8 cellular contexts compared by ENCODE assay signal in the genomic region with DNA sequence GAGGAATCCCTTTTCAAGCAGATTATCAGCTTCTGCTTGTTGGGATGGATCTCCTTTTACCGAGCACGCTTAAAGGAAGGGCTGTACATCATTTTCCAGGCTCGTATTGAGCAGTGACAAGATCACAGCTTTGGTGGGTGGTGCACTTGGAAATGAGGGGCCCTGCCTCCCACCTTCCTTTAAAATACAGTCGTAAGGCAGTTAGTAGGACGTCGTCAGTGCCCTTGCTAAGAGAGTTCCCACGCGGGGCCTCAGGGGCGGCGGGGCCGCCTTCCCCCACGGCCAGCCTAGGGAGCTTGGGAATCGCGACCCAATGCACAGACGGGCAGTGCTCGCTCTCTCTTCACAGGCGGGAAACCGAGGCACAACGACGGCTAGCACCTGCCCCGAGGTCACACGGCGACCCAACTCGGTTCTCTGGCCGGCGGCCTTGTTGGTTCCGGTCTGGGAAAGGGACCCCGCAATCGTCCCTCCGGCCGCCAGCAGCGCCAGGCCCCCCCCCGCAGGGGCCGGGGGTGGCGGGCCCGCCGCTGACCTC. TPM values are rescaled to one million over a fixed set of nuclear protein-coding genes. Genes with fewer than 3 reads are reported as not detected.
A peak's percentile ranks its signal among the peaks of the same experiment; 100 is the strongest.
DNase-seq lines count a peak whose midpoint lies in the region; ATAC-seq and TF ChIP-seq lines count a peak whose summit lies in the region.

No MANE protein-coding gene starts in this region.

- no peak for ATAC-seq in GM21423 (IDR thresholded peaks at IDR 0.05; ENCODE audit: unreplicated experiment)

- TF ChIP-seq CTCF in RWPE1 (conservative IDR thresholded peaks at IDR 0.05; ENCODE audit: low read depth), result no peak
- TF ChIP-seq CTCF in esophagus muscularis mucosa (IDR thresholded peaks at IDR 0.05), result no peak
- no peak for TF ChIP-seq CTCF in retinal pigment epithelial cell (conservative IDR thresholded peaks at IDR 0.05; ENCODE audit: low read depth, low read length)

- intact Hi-C loops in esophagus muscularis mucosa (cut with DNase I), result loop anchor here (1.0 to 5.0 kb wide), 3 partner anchors 39 to 124 kb away; partner anchors contain the start of gene SDE2

- in situ Hi-C loops in G401 (cut with HindIII; ENCODE audit: low sequenced_read_pairs), result no loop called here

- H3K36me3 ChIP-seq in esophagus muscularis mucosa, result no peaks in the 10 kb centered on the region

- no peaks in the 10 kb centered on the region for H3K9me3 ChIP-seq in esophagus muscularis mucosa

- no peak for DNase-seq in RWPE1 (ENCODE audit: low spot score)
- DNase-seq in esophagus muscularis mucosa (ENCODE audit: extremely low spot score), result no peak
- DNase-seq in retinal pigment epithelial cell (ENCODE audit: low read depth), result no peak
- DNase-seq in GOT3 (lab: John Stamatoyannopoulos, UW), result no peak
- no peak for DNase-seq in NCI-H1048 (lab: John Stamatoyannopoulos, UW)
- DNase-seq in G401 (ENCODE audit: low spot score), result no peak

- WGBS in esophagus muscularis mucosa, result 26% methylated on average over 32 of the region's 37 CpGs

- POLR2A ChIA-PET in RWPE1 (lab: Yijun Ruan, JAX; ENCODE audit: low non-redundant PET), result interaction anchor here (0.7 to 0.9 kb wide), 2 partner anchors 59 to 122 kb away, joined by 3 to 4 read pairs; partner anchors contain the start of genes H3-3A and SDE2

- H3K4me3 ChIP-seq in GM08714 (ENCODE audit: low read length) (peak overlapping the region; percentile 67; the same call in 1 of the 2 replicates), esophagus muscularis mucosa (peak overlapping the region; percentile 68 to 82 (median 74)), retinal pigment epithelial cell (ENCODE audit: low read length) (peak overlapping the region; percentile 14)

- CTCF ChIA-PET in RWPE1 (lab: Yijun Ruan, JAX), result interaction anchor here (0.6 to 3.9 kb wide), 20 partner anchors 10 to 623 kb away, joined by 3 to 39 read pairs (median 3); partner anchors contain the start of genes H3-3A and LIN9

- H3K4me1 ChIP-seq in esophagus muscularis mucosa, result peaks cover 0 to 31% (median 20%) of the 10 kb centered on the region in 4 donors

- H3K27ac ChIP-seq in RWPE1, result peak overlapping the region; percentile 94
- peak overlapping the region; percentile 13 to 82 (median 64) for H3K27ac ChIP-seq in esophagus muscularis mucosa (replicated peaks in 1 of 4)

- no peak for TF ChIP-seq EP300 in esophagus muscularis mucosa (IDR thresholded peaks at IDR 0.05)

- no peak for TF ChIP-seq POLR2A in esophagus muscularis mucosa (IDR thresholded peaks at IDR 0.05; ENCODE audit: low read depth)

- H3K27me3 ChIP-seq in esophagus muscularis mucosa, result no peaks in the 10 kb centered on the region

RNA-seq across cellular contexts. Expression of gene H3-3A, which starts 58.6 kb away (rescaled TPM):
- 100 to 1,000 TPM; 319 to 384 (median 350) TPM for total RNA-seq in esophagus muscularis mucosa
- total RNA-seq in G401 (2014; rRNA removed; shearing (Covaris generic)), result 250 and 310 TPM in 2 replicates

Comparison
In these comparisons a context has a peak if more than half of its experiments do, and no peak if none do; other contexts are left out.
1. H3K4me3 ChIP-seq: peak in every context shown above with its lines; median percentile 74 in esophagus muscularis mucosa; 67 in GM08714; 14 in retinal pigment epithelial cell.